Comparison of ENCODE assay signal across 21 cellular contexts in genomic region chr3:170866499-170866898, GRCh38. TPM values are rescaled to one million over a fixed set of nuclear protein-coding genes. Genes with fewer than 3 reads are reported as not detected.
DNase-seq lines count a peak whose midpoint lies in the region; ATAC-seq, FAIRE-seq and TF ChIP-seq lines count a peak whose summit lies in the region.
"Had no signal": no experiment of that assay in that cellular context is flagged by ENCODE, and none has a peak within 500 bp of the region (broad histone marks: within the 10 kb centered on the region; RNA-seq: fewer than 3 reads in every experiment).

No MANE protein-coding gene starts in this region.

- H3K4me1 ChIP-seq in A549: peaks cover 19% of the 10 kb centered on the region; the same call in 2 of the 3 replicates
- H3K4me1 ChIP-seq in DOHH2 (ENCODE audit: control insufficient read depth, low read length): peaks cover 26% of the 10 kb centered on the region
- H3K4me1 ChIP-seq in OCI-LY7 (ENCODE audit: insufficient read depth, low read length, poor library complexity, severe bottlenecking): peaks cover 27% of the 10 kb centered on the region
- H3K4me1 ChIP-seq in endodermal cell (ENCODE audit: control insufficient read depth, insufficient read depth, low read length): no peaks in the 10 kb centered on the region

- DNase-seq in A549 (ENCODE audit: low read depth in 1 of 2, low spot score in 1 of 2): no peak
- DNase-seq in OCI-LY7 (ENCODE audit: low spot score): no peak
- DNase-seq in endodermal cell: no peak
- DNase-seq in GM10248 (ENCODE audit: extremely low spot score): no peak
- no peak for DNase-seq in D341Med (ENCODE audit: low spot score)
- no peak for DNase-seq in stimulated activated CD4-positive, alpha-beta T cell treated with anti-CD3 and anti-CD28 coated beads, Interleukin-1b, Interleukin-23, amount 100 ng/mL, for 48 hours
- DNase-seq: activated CD8-positive, alpha-beta memory T cell treated with anti-CD3 and anti-CD28 coated beads for 24 hours; activated gamma-delta T cell; NCI-H187 treated with DMSO at 0.1 percent for 48 hours; NCI-H510A treated with DMSO at 0.1 percent for 48 hours; SIG-M5; stimulated activated CD4-positive, alpha-beta T cell treated with anti-CD3 and anti-CD28 coated beads, Interleukin-4, amount 100 ng/mL, for 1 hour; uterus had no signal

- H3K9ac ChIP-seq in endodermal cell (ENCODE audit: extremely low read depth, low read length, poor library complexity, severe bottlenecking): peak overlapping the region; percentile 98

- FAIRE-seq in A549 (lab: Jason Lieb, UNC): no peak
- FAIRE-seq: D721Med, G401.6, GM12892, islet of Langerhans had no signal

- H3K27ac ChIP-seq in A549 (no peak overlapping the region), DOHH2 (ENCODE audit: low read depth, low read length) (peak overlapping the region; percentile 84), OCI-LY7 (ENCODE audit: low read depth, low read length, poor library complexity, severe bottlenecking) (peak overlapping the region; percentile 90), endodermal cell (ENCODE audit: low read depth, low read length) (no peak overlapping the region)
- H3K27ac ChIP-seq: uterus had no signal

- H3K9me3 Mint-ChIP-seq in endodermal cell: no peaks in the 10 kb centered on the region

- H3K9me2 ChIP-seq in DOHH2 (replicated peaks; ENCODE audit: control insufficient read depth, low read length) (no peaks in the 10 kb centered on the region), OCI-LY7 (ENCODE audit: insufficient read depth, low read length) (no peaks in the 10 kb centered on the region)

- H3K4me3 ChIP-seq in A549: no peak overlapping the region
- peak overlapping the region; percentile 83; the same call in 1 of the 2 replicates for H3K4me3 ChIP-seq in DOHH2 (ENCODE audit: low read length)
- peak overlapping the region; percentile 97 for H3K4me3 ChIP-seq in OCI-LY7 (ENCODE audit: low read depth, low read length, poor library complexity, severe bottlenecking)
- peak overlapping the region; percentile 87 for H3K4me3 ChIP-seq in endodermal cell (ENCODE audit: low read length)
- H3K4me3 ChIP-seq: lung, uterus had no signal

- ATAC-seq in A549 (no peak), HG02798 (IDR thresholded peaks at IDR 0.05; ENCODE audit: poor library complexity, unreplicated experiment) (no peak)
- ATAC-seq: WTC11 had no signal

- H3K9me3 ChIP-seq in A549 (no peaks in the 10 kb centered on the region), DOHH2 (ENCODE audit: control insufficient read depth, insufficient read depth, low read length) (no peaks in the 10 kb centered on the region), OCI-LY7 (ENCODE audit: low read length) (no peaks in the 10 kb centered on the region), endodermal cell (ENCODE audit: control insufficient read depth, low read length) (no peaks in the 10 kb centered on the region)
- H3K9me3 ChIP-seq: uterus had no signal

- H3F3A ChIP-seq in DOHH2 (ENCODE audit: control insufficient read depth, insufficient read depth): peaks cover 66% of the 10 kb centered on the region

- peaks cover 14% of the 10 kb centered on the region for H3K4me1 Mint-ChIP-seq in endodermal cell

- H3K27me3 ChIP-seq in DOHH2 (ENCODE audit: control insufficient read depth, low read length) (no peaks in the 10 kb centered on the region), endodermal cell (ENCODE audit: control insufficient read depth, insufficient read depth, low read length, poor library complexity, severe bottlenecking) (no peaks in the 10 kb centered on the region)
- H3K27me3 ChIP-seq: uterus had no signal

- H3K36me3 ChIP-seq in DOHH2 (ENCODE audit: control insufficient read depth, low read length) (peaks cover 53% of the 10 kb centered on the region), OCI-LY7 (ENCODE audit: insufficient read depth, low read length) (peaks cover 55% of the 10 kb centered on the region), endodermal cell (ENCODE audit: control insufficient read depth, insufficient read depth, low read length) (peaks cover 30% of the 10 kb centered on the region)
- H3K36me3 ChIP-seq: uterus had no signal

- peak overlapping the region; percentile 52 for H3K27ac Mint-ChIP-seq in endodermal cell

- no peaks in the 10 kb centered on the region for H3K27me3 Mint-ChIP-seq in endodermal cell (ENCODE audit: insufficient read depth)

- CTCF ChIA-PET in A549 (lab: Yijun Ruan, JAX) (no interaction called here), OCI-LY7 (lab: Charles Lee; ENCODE audit: unreplicated experiment) (no interaction called here), GM10248 (lab: Yijun Ruan, JAX) (interaction anchor here (1.3 to 1.8 kb wide), 4 partner anchors 8 to 453 kb away, joined by 3 to 7 read pairs (median 5); no protein-coding TSS in a partner anchor)

- 82% methylated on average over 3 of the region's 3 CpGs for WGBS in A549 (ENCODE audit: missing lambda C conversion rate)
- 83 to 91% methylated on average over 1 to 3 of the region's 3 CpGs for WGBS in endodermal cell (ENCODE audit: insufficient coverage in 1 of 2, insufficient read length in 1 of 2), 2 experiments

- peaks cover 35% of the 10 kb centered on the region for H3K79me2 ChIP-seq in DOHH2 (ENCODE audit: control insufficient read depth, low read length)
- peaks cover 41% of the 10 kb centered on the region for H3K79me2 ChIP-seq in OCI-LY7 (ENCODE audit: insufficient read depth, low read depth, low read length)

- TF ChIP-seq RAD21 in A549 (conservative IDR thresholded peaks at IDR 0.05 in 1 of 2, IDR thresholded peaks at IDR 0.05 in 1 of 2): no peak

- H4K20me1 ChIP-seq in DOHH2 (ENCODE audit: control insufficient read depth, insufficient read depth, low read depth, low read length) (peaks cover 15% of the 10 kb centered on the region; the same call in 1 of the 2 replicates), OCI-LY7 (ENCODE audit: insufficient read depth, low read length) (peaks cover 14% of the 10 kb centered on the region)

- TF ChIP-seq POLR2A in A549 (IDR thresholded peaks at IDR 0.05; ENCODE audit: low read length): no peak

- intact Hi-C loops in OCI-LY7 (cut with micrococcal nuclease; ENCODE audit: unreplicated experiment): loop anchor here (5.0 kb wide), 2 partner anchors 234 to 509 kb away; partner anchors contain the start of gene SKIL

- TF ChIP-seq CTCF in A549 (IDR thresholded peaks at IDR 0.05) (no peak), DOHH2 (IDR thresholded peaks at IDR 0.05; ENCODE audit: low read depth, low read length, poor library complexity, severe bottlenecking) (no peak), OCI-LY7 (conservative IDR thresholded peaks at IDR 0.05; ENCODE audit: low read length) (no peak), endodermal cell (conservative IDR thresholded peaks at IDR 0.05) (no peak), GM10248 (IDR thresholded peaks at IDR 0.05; ENCODE audit: control extremely low read depth, extremely low read depth, low read depth, missing control alignments) (no peak)

- POLR2A ChIA-PET in A549 (lab: Yijun Ruan, JAX): no interaction called here
- POLR2A ChIA-PET in OCI-LY7 (lab: Charles Lee): interaction anchor here (0.6 to 2.5 kb wide), 5 partner anchors 10 to 53 kb away, joined by 3 to 19 read pairs (median 3); no protein-coding TSS in a partner anchor
- POLR2A ChIA-PET in GM10248 (lab: Yijun Ruan, JAX): no interaction called here

- no peak overlapping the region for H2AFZ ChIP-seq in OCI-LY7 (ENCODE audit: low read length)

- H3K4me2 ChIP-seq in A549 (peak overlapping the region; percentile 82; the same call in 2 of the 3 replicates), DOHH2 (ENCODE audit: low read length) (peak overlapping the region; percentile 87), OCI-LY7 (ENCODE audit: low read length) (peak overlapping the region; percentile 73)

- H3K36me3 Mint-ChIP-seq in endodermal cell (ENCODE audit: low read depth): peaks cover 27% of the 10 kb centered on the region

- H3K4me3 Mint-ChIP-seq in endodermal cell: peak overlapping the region; percentile 86

- BruUV-seq in OCI-LY7 (replicated peaks; lab: Mats Ljungman, UMichigan): no TSS peak

- no peak for TF ChIP-seq EP300 in A549 (IDR thresholded peaks at IDR 0.05)

TF ChIP-seq in A549, 52 proteins besides CTCF, POLR2A, EP300 and RAD21:
- TF ChIP-seq HDAC2 (IDR thresholded peaks at IDR 0.05) (no peak), HEYL (CRISPR knock-in tag; IDR thresholded peaks at IDR 0.05) (no peak), TFCP2L1 (CRISPR knock-in tag; IDR thresholded peaks at IDR 0.05) (no peak), RFX5 (IDR thresholded peaks at IDR 0.05) (no peak)

RNA-seq across cellular contexts. Expression of gene RPL22L1, which starts 3.5 kb away (rescaled TPM):
- polyA plus RNA-seq in A549 (2011; rRNA removed): 191 and 258 TPM in 2 replicates
- polyA plus RNA-seq in A549 (2012; cell fraction: cytosol; rRNA removed): 75.5 and 91.7 TPM in 2 replicates
- polyA plus RNA-seq in A549 (2012; cell fraction: nucleus; rRNA removed): 25.4 and 39.9 TPM in 2 replicates
- polyA plus RNA-seq in A549 (2017; fragmentation: RNase III; extraction: RNeasy Plus Mini Kit Qiagen cat#74134 plus additional on column Dnase treatment): 307 to 387 TPM (median 309 TPM) in 3 replicates
- polyA minus RNA-seq in A549 (2011; rRNA and poly(A)+ RNA removed): 4.8 and 5.5 TPM in 2 replicates
- 32.9 and 51.7 TPM in 2 replicates for total RNA-seq in OCI-LY7 (2014; rRNA removed; shearing (Covaris generic))
- total RNA-seq in OCI-LY7 (2022): 49.3 and 58.9 TPM in 2 replicates
- total RNA-seq in endodermal cell: 100 to 1,000 TPM in 1 of 2 donors, 10 to 100 TPM in 1; 98.0 to 119 TPM
- polyA plus RNA-seq in endodermal cell (2013, experiment 1 of 2): 125 TPM
- 122 TPM for polyA plus RNA-seq in endodermal cell (2013, experiment 2 of 2)

RNA-seq across cellular contexts. Expression of gene EIF5A2, which starts 41.9 kb away (rescaled TPM):
- polyA plus RNA-seq in A549 (2011; rRNA removed) (11.7 and 15.2 TPM in 2 replicates), A549 (2017; fragmentation: RNase III; extraction: RNeasy Plus Mini Kit Qiagen cat#74134 plus additional on column Dnase treatment) (7.6 to 10.8 TPM (median 7.9 TPM) in 3 replicates)
- 2.7 and 3.4 TPM in 2 replicates for polyA plus RNA-seq in A549 (2012; cell fraction: cytosol; rRNA removed)
- 2.5 and 3.1 TPM in 2 replicates for polyA plus RNA-seq in A549 (2012; cell fraction: nucleus; rRNA removed)
- polyA minus RNA-seq in A549 (2011; rRNA and poly(A)+ RNA removed): 5.1 and 7.4 TPM in 2 replicates
- total RNA-seq in OCI-LY7 (2014; rRNA removed; shearing (Covaris generic)): 3.1 and 9.8 TPM in 2 replicates
- total RNA-seq in OCI-LY7 (2022) (21.9 and 22.9 TPM in 2 replicates), endodermal cell (10 to 100 TPM in 1 of 2 donors, 1 to 10 TPM in 1; 8.4 to 12.4 TPM)
- 6.4 TPM for polyA plus RNA-seq in endodermal cell (2013, experiment 1 of 2)
- polyA plus RNA-seq in endodermal cell (2013, experiment 2 of 2): 7.7 TPM

Comparison
In these comparisons a context has a peak if more than half of its experiments do, and no peak if none do; other contexts are left out.
1. H3K27ac ChIP-seq: peak in DOHH2 (single experiment) and OCI-LY7 (single experiment); none in A549 (0 of 2) and endodermal cell (single experiment).
2. Peak in every context shown above with its lines, with median percentiles within 50 percentile points of each other: H3K4me2 ChIP-seq.